In genomic region chr14:68106456-68106855, GRCh38 we compare ENCODE assay signal across 18 cellular contexts.
A peak's percentile ranks its signal among the peaks of the same experiment; 100 is the strongest.
DNase-seq lines count a peak whose midpoint lies in the region; ATAC-seq, FAIRE-seq and TF ChIP-seq lines count a peak whose summit lies in the region.
"Had no signal": no experiment of that assay in that cellular context is flagged by ENCODE, and none has a peak within 500 bp of the region (broad histone marks: within the 10 kb centered on the region; RNA-seq: fewer than 3 reads in every experiment).

No MANE protein-coding gene starts in this region.

- H3K36me3 ChIP-seq in Loucy (ENCODE audit: insufficient read depth, low read length) (0 out of 2 replicates have a peak, but pooled peaks cover 5% of the 10 kb centered on the region), rectal smooth muscle tissue (ENCODE audit: control insufficient read depth, insufficient read depth, low read length) (peaks cover 2% of the 10 kb centered on the region)
- H3K36me3 ChIP-seq: BE2C had no signal

- H3K9me2 ChIP-seq in Loucy (replicated peaks; ENCODE audit: low read depth, low read length), result no peaks in the 10 kb centered on the region

- H3K4me1 ChIP-seq in Loucy (ENCODE audit: insufficient read depth, low read length, poor library complexity, severe bottlenecking) (peaks cover 50% of the 10 kb centered on the region), rectal smooth muscle tissue (ENCODE audit: control insufficient read depth, insufficient read depth, low read length) (peaks cover 41% of the 10 kb centered on the region)
- H3K4me1 ChIP-seq: BE2C had no signal

- H3K4me3 ChIP-seq in Loucy (ENCODE audit: low read length, poor library complexity, severe bottlenecking), result peak overlapping the region; percentile 19
- no peak overlapping the region for H3K4me3 ChIP-seq in rectal smooth muscle tissue (ENCODE audit: low read length)
- H3K4me3 ChIP-seq: GM23248 had no signal

- H2AFZ ChIP-seq in Loucy (ENCODE audit: low read length), result no peak overlapping the region
- H2AFZ ChIP-seq: GM23248 had no signal

- ATAC-seq in activated CD4-positive, CD25-positive, alpha-beta regulatory T cell treated with anti-CD3 and anti-CD28 coated beads, Interleukin-2, amount 50 U/mL, for 24 hours, result no peak
- ATAC-seq: HCT116 had no signal

- no peaks in the 10 kb centered on the region for H4K20me1 ChIP-seq in Loucy (ENCODE audit: insufficient read depth, low read length, poor library complexity, severe bottlenecking)

- no peak for TF ChIP-seq CTCF in Loucy (conservative IDR thresholded peaks at IDR 0.05; ENCODE audit: low read length)

- H3K9me3 ChIP-seq in Loucy (ENCODE audit: insufficient read depth, low read depth, low read length), result peaks cover 16% of the 10 kb centered on the region; the same call in 1 of the 2 replicates

- peak overlapping the region; percentile 22 for H3K4me2 ChIP-seq in Loucy (ENCODE audit: low read depth, low read length, poor library complexity, severe bottlenecking)

- peak overlapping the region; percentile 42 for H3K9ac ChIP-seq in Loucy (ENCODE audit: low read depth, low read length, poor library complexity, severe bottlenecking)
- no peak overlapping the region for H3K9ac ChIP-seq in rectal smooth muscle tissue (ENCODE audit: low read length)
- H3K9ac ChIP-seq: GM23248 had no signal

- FAIRE-seq in islet of Langerhans (lab: Jason Lieb, UNC), result peak; percentile 17
- peak; percentile 52 for FAIRE-seq in urothelium cell line (lab: Jason Lieb, UNC)
- FAIRE-seq: D721Med, GM12891, H54 had no signal

- H3K27me3 ChIP-seq in Loucy (ENCODE audit: insufficient read depth, low read length, poor library complexity, severe bottlenecking) (no peaks in the 10 kb centered on the region), rectal smooth muscle tissue (ENCODE audit: control insufficient read depth, insufficient read depth, low read length) (no peaks in the 10 kb centered on the region)
- H3K27me3 ChIP-seq: BE2C had no signal

- no peaks in the 10 kb centered on the region for H3F3A ChIP-seq in Loucy (ENCODE audit: low read depth)

- H3K27ac ChIP-seq in rectal smooth muscle tissue (ENCODE audit: low read depth, low read length), result peak overlapping the region; percentile 72
- H3K27ac ChIP-seq: C4-2B, GM23248 had no signal

- H3K79me2 ChIP-seq in Loucy (ENCODE audit: insufficient read depth, low read length), result no peaks in the 10 kb centered on the region

- DNase-seq in urothelium cell line (ENCODE audit: low spot score), result no peak
- DNase-seq in NCI-H2171 treated with DMSO at 0.1 percent for 48 hours (lab: John Stamatoyannopoulos, UW), result no peak
- no peak for DNase-seq in stimulated activated CD4-positive, alpha-beta T cell treated with anti-CD3 and anti-CD28 coated beads, Interleukin-2, amount 100 ng/mL, for 48 hours
- DNase-seq in NCI-H2029 treated with DMSO at 0.1 percent for 48 hours (lab: John Stamatoyannopoulos, UW), result no peak
- DNase-seq: BE2C; CD4-positive, alpha-beta memory T cell; DMS153; EL; GM23248 had no signal
